Comparison of ENCODE assay signal across 1 cellular context in genomic region chr16:85847036-85847435, GRCh38.
TF ChIP-seq lines count a peak whose summit lies in the region.

No MANE protein-coding gene starts in this region.

TF ChIP-seq in liver, 16 proteins besides CTCF, POLR2A, EP300 and RAD21 (continued from another document):
- TF ChIP-seq, protein P1, sequence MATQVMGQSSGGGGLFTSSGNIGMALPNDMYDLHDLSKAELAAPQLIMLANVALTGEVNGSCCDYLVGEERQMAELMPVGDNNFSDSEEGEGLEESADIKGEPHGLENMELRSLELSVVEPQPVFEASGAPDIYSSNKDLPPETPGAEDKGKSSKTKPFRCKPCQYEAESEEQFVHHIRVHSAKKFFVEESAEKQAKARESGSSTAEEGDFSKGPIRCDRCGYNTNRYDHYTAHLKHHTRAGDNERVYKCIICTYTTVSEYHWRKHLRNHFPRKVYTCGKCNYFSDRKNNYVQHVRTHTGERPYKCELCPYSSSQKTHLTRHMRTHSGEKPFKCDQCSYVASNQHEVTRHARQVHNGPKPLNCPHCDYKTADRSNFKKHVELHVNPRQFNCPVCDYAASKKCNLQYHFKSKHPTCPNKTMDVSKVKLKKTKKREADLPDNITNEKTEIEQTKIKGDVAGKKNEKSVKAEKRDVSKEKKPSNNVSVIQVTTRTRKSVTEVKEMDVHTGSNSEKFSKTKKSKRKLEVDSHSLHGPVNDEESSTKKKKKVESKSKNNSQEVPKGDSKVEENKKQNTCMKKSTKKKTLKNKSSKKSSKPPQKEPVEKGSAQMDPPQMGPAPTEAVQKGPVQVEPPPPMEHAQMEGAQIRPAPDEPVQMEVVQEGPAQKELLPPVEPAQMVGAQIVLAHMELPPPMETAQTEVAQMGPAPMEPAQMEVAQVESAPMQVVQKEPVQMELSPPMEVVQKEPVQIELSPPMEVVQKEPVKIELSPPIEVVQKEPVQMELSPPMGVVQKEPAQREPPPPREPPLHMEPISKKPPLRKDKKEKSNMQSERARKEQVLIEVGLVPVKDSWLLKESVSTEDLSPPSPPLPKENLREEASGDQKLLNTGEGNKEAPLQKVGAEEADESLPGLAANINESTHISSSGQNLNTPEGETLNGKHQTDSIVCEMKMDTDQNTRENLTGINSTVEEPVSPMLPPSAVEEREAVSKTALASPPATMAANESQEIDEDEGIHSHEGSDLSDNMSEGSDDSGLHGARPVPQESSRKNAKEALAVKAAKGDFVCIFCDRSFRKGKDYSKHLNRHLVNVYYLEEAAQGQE (IDR thresholded peaks at IDR 0.05): no peak
- TF ChIP-seq HNF4G (IDR thresholded peaks at IDR 0.05): no peak
